In the genomic region with DNA sequence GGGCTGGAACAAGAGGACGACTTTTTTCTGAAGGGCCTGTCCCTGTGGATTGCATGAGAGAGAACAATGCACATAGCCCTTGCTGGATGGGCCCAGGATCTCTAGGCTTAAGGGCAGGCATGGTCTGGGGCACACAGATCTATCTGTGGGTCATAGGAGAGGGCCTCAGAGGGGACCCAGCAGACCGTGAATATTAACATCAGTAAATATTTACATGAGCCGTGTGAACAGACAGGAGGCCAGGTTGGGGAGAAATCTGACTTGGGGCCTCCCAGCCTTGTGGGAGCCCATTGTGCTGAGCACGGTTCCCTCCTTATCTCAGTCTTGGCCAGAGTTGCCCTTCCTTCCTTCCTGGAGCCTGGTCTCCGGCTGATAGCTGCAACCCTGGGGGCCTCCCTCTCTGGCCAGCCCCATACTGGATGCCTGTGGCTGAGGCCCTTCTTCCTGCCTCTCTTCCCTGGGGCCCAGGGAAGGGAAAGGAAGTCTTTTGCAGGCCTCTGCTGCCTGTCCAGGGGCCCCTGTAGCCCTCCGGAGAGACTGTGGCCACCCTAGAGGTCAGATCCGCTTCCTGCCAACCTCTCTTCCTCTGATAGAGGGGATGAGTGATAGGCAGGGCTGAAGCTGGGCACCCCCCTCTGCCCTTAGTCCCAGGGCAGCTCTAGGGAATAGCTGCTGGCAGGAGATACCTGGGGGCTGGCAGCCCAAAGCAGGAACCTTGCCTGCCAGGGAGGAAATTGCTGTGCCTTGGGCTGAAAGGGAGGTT, we compare ENCODE assay signal across 11 cellular contexts. TPM values are rescaled to one million over a fixed set of nuclear protein-coding genes. Genes with fewer than 3 reads are reported as not detected.
DNase-seq lines count a peak whose midpoint lies in the region; ATAC-seq and TF ChIP-seq lines count a peak whose summit lies in the region.
"Had no signal": no experiment of that assay in that cellular context is flagged by ENCODE, and none has a peak within 500 bp of the region (broad histone marks: within the 10 kb centered on the region; RNA-seq: fewer than 3 reads in every experiment).

No MANE protein-coding gene starts in this region.

- H3K4me3 Mint-ChIP-seq in endothelial cell (ENCODE audit: unreplicated experiment) (peak overlapping the region; percentile 85), type B pancreatic cell (no peak overlapping the region)
- H3K4me3 Mint-ChIP-seq in stimulated activated naive B cell treated with anti-CD40 and anti-IgM and Interleukin-4, amounts not matched to agents 10 μg/mL and 1 μg/mL and 100 μg/mL, for 72 hours = no peak overlapping the region
- H3K4me3 Mint-ChIP-seq: dendritic cell treated with granulocyte-macrophage colony-stimulating factor and Interleukin-4, amounts not matched to agents 40 ng/mL and 50 ng/mL, for 4 days had no signal

- H3K9me3 Mint-ChIP-seq in endothelial cell (ENCODE audit: unreplicated experiment) = no peaks in the 10 kb centered on the region
- H3K9me3 Mint-ChIP-seq in type B pancreatic cell = no peaks in the 10 kb centered on the region
- no peaks in the 10 kb centered on the region for H3K9me3 Mint-ChIP-seq in stimulated activated naive B cell treated with anti-CD40 and anti-IgM and Interleukin-4, amounts not matched to agents 10 μg/mL and 1 μg/mL and 100 μg/mL, for 72 hours
- H3K9me3 Mint-ChIP-seq: dendritic cell treated with granulocyte-macrophage colony-stimulating factor and Interleukin-4, amounts not matched to agents 40 ng/mL and 50 ng/mL, for 4 days had no signal

- H3K27me3 Mint-ChIP-seq in endothelial cell (ENCODE audit: unreplicated experiment) (peaks cover 18% of the 10 kb centered on the region), type B pancreatic cell (no peaks in the 10 kb centered on the region)
- H3K27me3 Mint-ChIP-seq in stimulated activated naive B cell treated with anti-CD40 and anti-IgM and Interleukin-4, amounts not matched to agents 10 μg/mL and 1 μg/mL and 100 μg/mL, for 72 hours = no peaks in the 10 kb centered on the region
- H3K27me3 Mint-ChIP-seq: dendritic cell treated with granulocyte-macrophage colony-stimulating factor and Interleukin-4, amounts not matched to agents 40 ng/mL and 50 ng/mL, for 4 days had no signal

- no peak for ATAC-seq in HG02571 (IDR thresholded peaks at IDR 0.05; ENCODE audit: unreplicated experiment)
- ATAC-seq in stimulated activated naive B cell treated with anti-CD40 and anti-IgM and Interleukin-4, amounts not matched to agents 10 μg/mL and 1 μg/mL and 100 μg/mL, for 72 hours (replicated peaks) = no peak

- H3K36me3 Mint-ChIP-seq in endothelial cell (ENCODE audit: low read depth, unreplicated experiment) = peaks cover 19% of the 10 kb centered on the region
- peaks cover 10% of the 10 kb centered on the region for H3K36me3 Mint-ChIP-seq in type B pancreatic cell
- peaks cover 24 to 48% of the 10 kb centered on the region in 2 donors for H3K36me3 Mint-ChIP-seq in stimulated activated naive B cell treated with anti-CD40 and anti-IgM and Interleukin-4, amounts not matched to agents 10 μg/mL and 1 μg/mL and 100 μg/mL, for 72 hours

- no peak for TF ChIP-seq POLR2A in NB4 (IDR thresholded peaks at IDR 0.05; ENCODE audit: extremely low read depth, insufficient read length)

- H3K4me3 ChIP-seq in NB4 (ENCODE audit: low read depth, low read length) = no peak overlapping the region

- H3K27ac Mint-ChIP-seq in endothelial cell (ENCODE audit: unreplicated experiment) (peak overlapping the region; percentile 100), type B pancreatic cell (peak overlapping the region; percentile 59)
- no peak overlapping the region for H3K27ac Mint-ChIP-seq in stimulated activated naive B cell treated with anti-CD40 and anti-IgM and Interleukin-4, amounts not matched to agents 10 μg/mL and 1 μg/mL and 100 μg/mL, for 72 hours
- H3K27ac Mint-ChIP-seq: dendritic cell treated with granulocyte-macrophage colony-stimulating factor and Interleukin-4, amounts not matched to agents 40 ng/mL and 50 ng/mL, for 4 days had no signal

- H3K4me1 Mint-ChIP-seq in endothelial cell (ENCODE audit: unreplicated experiment) = peaks cover 80% of the 10 kb centered on the region
- peaks cover 16% of the 10 kb centered on the region for H3K4me1 Mint-ChIP-seq in type B pancreatic cell (ENCODE audit: unreplicated experiment)
- peaks cover 4 to 5% of the 10 kb centered on the region in 2 donors for H3K4me1 Mint-ChIP-seq in stimulated activated naive B cell treated with anti-CD40 and anti-IgM and Interleukin-4, amounts not matched to agents 10 μg/mL and 1 μg/mL and 100 μg/mL, for 72 hours

- TF ChIP-seq CTCF in NB4 (IDR thresholded peaks at IDR 0.05; ENCODE audit: low read depth, low read length) (no peak), endothelial cell (IDR thresholded peaks at IDR 0.05; ENCODE audit: unreplicated experiment) (no peak), type B pancreatic cell (conservative IDR thresholded peaks at IDR 0.05) (no peak)

- DNase-seq in NB4 (ENCODE audit: low read depth) = peak; percentile 86
- peak; percentile 90 for DNase-seq in endothelial cell (ENCODE audit: low spot score)
- peak; percentile 87 to 88 for DNase-seq in lung microvascular endothelial cell (ENCODE audit: low read depth in 2 of 2)
- DNase-seq in type B pancreatic cell (ENCODE audit: extremely low spot score, unreplicated experiment) = no peak
- DNase-seq in RKO (ENCODE audit: low spot score) = no peak
- no peak for DNase-seq in stimulated activated naive B cell treated with anti-CD40 and anti-IgM and Interleukin-4, amounts not matched to agents 10 μg/mL and 1 μg/mL and 100 μg/mL, for 72 hours
- DNase-seq: activated effector memory CD4-positive, alpha-beta T cell treated with anti-CD3 and anti-CD28 coated beads, Interleukin-2, amount 50 U/mL, for 16 hours; DND-41; GOT3 had no signal

RNA-seq across cellular contexts. Expression of a gene that starts 44.5 kb away (rescaled TPM):
- total RNA-seq in endothelial cell (ENCODE audit: unreplicated experiment) (219 TPM), lung microvascular endothelial cell (42.7 and 67.5 TPM in 2 replicates), type B pancreatic cell (ENCODE audit: low replicate concordance) (81.6 and 124 TPM in 2 replicates)

Comparison
In these comparisons a context has a peak if more than half of its experiments do, and no peak if none do; other contexts are left out.
1. DNase-seq: peak in NB4 (single experiment), endothelial cell (single experiment) and lung microvascular endothelial cell (2 of 2); none in type B pancreatic cell (single experiment), RKO (single experiment) and stimulated activated naive B cell treated with anti-CD40 and anti-IgM and Interleukin-4, amounts not matched to agents 10 μg/mL and 1 μg/mL and 100 μg/mL, for 72 hours (single experiment).